In genomic region chr13:44759723-44760360, GRCh38 we compare ENCODE assay signal across 13 cellular contexts.
DNase-seq lines count a peak whose midpoint lies in the region; ATAC-seq and TF ChIP-seq lines count a peak whose summit lies in the region.
"Had no signal": no experiment of that assay in that cellular context is flagged by ENCODE, and none has a peak within 500 bp of the region (broad histone marks: within the 10 kb centered on the region; RNA-seq: fewer than 3 reads in every experiment).

No MANE protein-coding gene starts in this region.

- H3K27ac Mint-ChIP-seq in neural progenitor cell: peak overlapping the region; percentile 68
- H3K27ac Mint-ChIP-seq: activated naive CD8-positive, alpha-beta T cell treated with anti-CD3 and anti-CD28 coated beads, Interleukin-2, amount 10 ng/mL, durations not matched to agents 7 days and 5 days; CD4-positive, alpha-beta memory T cell had no signal

- H3K27ac ChIP-seq in breast epithelium (peak overlapping the region; percentile 53 to 64), neural progenitor cell (no peak overlapping the region)

- peaks cover 15% of the 10 kb centered on the region for H3F3A ChIP-seq in neural progenitor cell (ENCODE audit: low read depth)

- DNase-seq in DMS153 (lab: John Stamatoyannopoulos, UW): peak; percentile 85
- peak; percentile 84 to 92 for DNase-seq in NCI-H2081 (lab: John Stamatoyannopoulos, UW)
- peak; percentile 46 to 57 for DNase-seq in breast epithelium (ENCODE audit: low spot score in 2 of 2)
- DNase-seq in neural progenitor cell (ENCODE audit: low spot score): no peak
- DNase-seq in foreskin melanocyte: no peak
- DNase-seq in activated effector memory CD4-positive, alpha-beta T cell treated with Interleukin-2 at 50 U/mL for 16 hours: no peak
- DNase-seq: activated naive CD8-positive, alpha-beta T cell treated with anti-CD3 and anti-CD28 coated beads, Interleukin-2, amount 10 ng/mL, durations not matched to agents 7 days and 5 days; CD4-positive, alpha-beta memory T cell; NCI-H1694 treated with DMSO at 0.1 percent for 48 hours; retina had no signal

- H3K9ac ChIP-seq in neural progenitor cell: no peak overlapping the region

- no peaks in the 10 kb centered on the region for H3K9me3 ChIP-seq in breast epithelium
- H3K9me3 ChIP-seq in neural progenitor cell (ENCODE audit: low read depth): no peaks in the 10 kb centered on the region
- H3K9me3 ChIP-seq: heart right ventricle had no signal

- H3K4me1 Mint-ChIP-seq in neural progenitor cell: peaks cover 49% of the 10 kb centered on the region
- H3K4me1 Mint-ChIP-seq: CD4-positive, alpha-beta memory T cell had no signal

- H3K79me2 ChIP-seq in neural progenitor cell (ENCODE audit: low read depth): no peaks in the 10 kb centered on the region

- H3K4me2 ChIP-seq in neural progenitor cell: no peak overlapping the region

- no peaks in the 10 kb centered on the region for H3K27me3 ChIP-seq in breast epithelium
- no peaks in the 10 kb centered on the region for H3K27me3 ChIP-seq in neural progenitor cell
- H3K27me3 ChIP-seq: heart right ventricle had no signal

- H3K36me3 ChIP-seq in breast epithelium (no peaks in the 10 kb centered on the region), neural progenitor cell (no peaks in the 10 kb centered on the region)
- H3K36me3 ChIP-seq: heart right ventricle had no signal

- ATAC-seq in GM18873 (IDR thresholded peaks at IDR 0.05; ENCODE audit: low FRiP score, unreplicated experiment): no peak
- ATAC-seq in GM18505 (IDR thresholded peaks at IDR 0.05; ENCODE audit: unreplicated experiment): no peak

- H3K4me3 Mint-ChIP-seq in neural progenitor cell: no peak overlapping the region
- H3K4me3 Mint-ChIP-seq: activated naive CD8-positive, alpha-beta T cell treated with anti-CD3 and anti-CD28 coated beads, Interleukin-2, amount 10 ng/mL, durations not matched to agents 7 days and 5 days; CD4-positive, alpha-beta memory T cell had no signal

- no peaks in the 10 kb centered on the region for H4K20me1 ChIP-seq in neural progenitor cell (ENCODE audit: low read depth)

- H3K27me3 Mint-ChIP-seq in neural progenitor cell (ENCODE audit: insufficient read depth, low read depth): peaks cover 6% of the 10 kb centered on the region
- H3K27me3 Mint-ChIP-seq: activated naive CD8-positive, alpha-beta T cell treated with anti-CD3 and anti-CD28 coated beads, Interleukin-2, amount 10 ng/mL, durations not matched to agents 7 days and 5 days had no signal

- no peaks in the 10 kb centered on the region for H3K4me1 ChIP-seq in breast epithelium
- peaks cover 29% of the 10 kb centered on the region for H3K4me1 ChIP-seq in neural progenitor cell

- TF ChIP-seq CTCF in breast epithelium (IDR thresholded peaks at IDR 0.05) (no peak), neural progenitor cell (IDR thresholded peaks at IDR 0.05) (no peak)

- H2AFZ ChIP-seq in neural progenitor cell (replicated peaks): no peak overlapping the region

- TF ChIP-seq POLR2A in breast epithelium (IDR thresholded peaks at IDR 0.05) (no peak), GM18505 (IDR thresholded peaks at IDR 0.05; ENCODE audit: borderline replicate concordance, extremely low read depth, insufficient read depth, insufficient read length) (no peak)

- intact Hi-C loops in breast epithelium (cut with DNase I; ENCODE audit: low total_unique reads): loop anchor here (10.0 kb wide), 1 partner anchor 125 kb away; no protein-coding TSS in a partner anchor

- H3K36me3 Mint-ChIP-seq in neural progenitor cell: peaks cover 3% of the 10 kb centered on the region
- H3K36me3 Mint-ChIP-seq: activated naive CD8-positive, alpha-beta T cell treated with anti-CD3 and anti-CD28 coated beads, Interleukin-2, amount 10 ng/mL, durations not matched to agents 7 days and 5 days; CD4-positive, alpha-beta memory T cell had no signal

- H3K4me3 ChIP-seq in breast epithelium (no peak overlapping the region), neural progenitor cell (no peak overlapping the region)
- H3K4me3 ChIP-seq: heart right ventricle had no signal

- no peaks in the 10 kb centered on the region for H3K9me3 Mint-ChIP-seq in neural progenitor cell
- H3K9me3 Mint-ChIP-seq: activated naive CD8-positive, alpha-beta T cell treated with anti-CD3 and anti-CD28 coated beads, Interleukin-2, amount 10 ng/mL, durations not matched to agents 7 days and 5 days; CD4-positive, alpha-beta memory T cell had no signal

Comparison
In these comparisons a context has a peak if more than half of its experiments do, and no peak if none do; other contexts are left out.
1. DNase-seq: peak in DMS153 (single experiment), NCI-H2081 (2 of 2) and breast epithelium (2 of 2); none in neural progenitor cell (single experiment), foreskin melanocyte (single experiment) and activated effector memory CD4-positive, alpha-beta T cell treated with Interleukin-2 at 50 U/mL for 16 hours (single experiment).